9 cellular contexts compared by ENCODE assay signal in the genomic region with DNA sequence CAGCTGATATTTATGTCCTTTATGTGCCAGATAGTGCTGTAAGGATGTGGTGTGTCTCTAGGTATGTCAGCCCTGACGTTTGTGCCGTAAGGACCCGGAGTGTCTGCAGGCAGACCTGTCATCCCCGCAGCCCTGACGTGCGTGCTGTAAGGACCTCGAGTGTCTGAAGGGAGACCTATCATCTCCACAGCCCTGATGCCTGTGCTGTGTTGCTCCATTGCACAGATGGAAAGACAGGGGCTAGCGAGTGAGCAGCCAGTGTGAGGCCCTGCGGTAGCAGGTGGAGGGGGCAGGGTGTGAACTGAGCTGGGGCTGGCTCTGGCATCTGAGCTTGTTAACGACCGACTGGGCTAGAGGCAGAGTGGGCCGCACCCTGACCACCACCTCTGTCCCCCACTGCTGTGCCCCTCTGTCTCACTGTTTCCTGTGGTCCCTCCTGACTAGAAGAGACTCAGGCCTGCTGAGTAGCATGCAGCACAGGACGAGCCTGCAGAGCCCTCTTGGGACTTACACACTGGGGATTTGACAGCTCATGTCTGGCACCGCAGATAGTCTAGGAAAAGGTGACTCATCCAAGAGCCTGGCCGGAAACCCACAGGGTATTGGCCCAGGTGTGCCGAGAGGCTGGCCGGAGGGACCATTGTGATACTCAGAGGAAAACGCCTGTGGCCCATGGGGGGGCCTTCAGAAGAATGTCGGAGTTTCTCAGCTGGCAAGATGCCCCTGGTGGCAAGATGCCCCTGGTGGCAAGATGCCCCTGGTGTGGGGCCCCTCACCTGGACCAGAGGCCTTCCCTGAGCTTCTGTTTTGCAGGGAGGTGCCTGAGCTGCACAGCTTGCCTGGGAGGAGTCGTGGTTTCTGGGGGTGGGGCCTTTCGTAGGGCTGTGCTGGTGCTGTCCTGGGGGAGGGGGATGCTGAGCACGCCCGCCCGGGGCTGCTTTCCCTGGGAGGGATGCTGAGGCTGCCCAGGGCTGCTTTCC. TPM values are rescaled to one million over a fixed set of nuclear protein-coding genes. Genes with fewer than 3 reads are reported as not detected.
DNase-seq lines count a peak whose midpoint lies in the region; ATAC-seq and TF ChIP-seq lines count a peak whose summit lies in the region.
"Had no signal": no experiment of that assay in that cellular context is flagged by ENCODE, and none has a peak within 500 bp of the region (broad histone marks: within the 10 kb centered on the region; RNA-seq: fewer than 3 reads in every experiment).

No MANE protein-coding gene starts in this region.

- intact Hi-C loops in gastrocnemius medialis (cut with DNase I; ENCODE audit: low total_unique reads): loop anchor here (2.0 to 10.0 kb wide), 2 partner anchors 35 to 177 kb away; partner anchors contain the start of genes INPP5A and PWWP2B

- H3K4me1 Mint-ChIP-seq in activated T-cell treated with anti-CD3 and anti-CD28 coated beads, Interleukin-2, amount 50 U/mL, for 4 hours (ENCODE audit: low read depth): peaks cover 14% of the 10 kb centered on the region

- TF ChIP-seq CTCF in AG10803 (conservative IDR thresholded peaks at IDR 0.05; ENCODE audit: low read length) (no peak), gastrocnemius medialis (IDR thresholded peaks at IDR 0.05 in 4 of 5, conservative IDR thresholded peaks at IDR 0.05 in 1 of 5) (no peak)

- peak; percentile 83 for DNase-seq in AG10803 (ENCODE audit: low read depth)
- DNase-seq in NCI-H526 (lab: John Stamatoyannopoulos, UW): peak; percentile 19 to 56
- DNase-seq in activated T-cell treated with anti-CD3 and anti-CD28 coated beads, Interleukin-2, amount 50 U/mL, for 4 hours: peak; percentile 45
- DNase-seq in germinal center (ENCODE audit: low spot score): peak; percentile 84
- peak; percentile 73 to 87 for DNase-seq in gastrocnemius medialis
- no peak for DNase-seq in NCI-H748 (lab: John Stamatoyannopoulos, UW; ENCODE audit: unreplicated experiment)

- TF ChIP-seq POLR2A in gastrocnemius medialis (IDR thresholded peaks at IDR 0.05): no peak

- H3K27me3 Mint-ChIP-seq in activated T-cell treated with anti-CD3 and anti-CD28 coated beads, Interleukin-2, amount 50 U/mL, for 4 hours (ENCODE audit: low read depth): no peaks in the 10 kb centered on the region

- H3K4me1 ChIP-seq in gastrocnemius medialis: peaks cover 34 to 46% of the 10 kb centered on the region in 2 donors

- no peaks in the 10 kb centered on the region for H3K9me3 ChIP-seq in gastrocnemius medialis

- peak overlapping the region; percentile 41 to 78 (median 54) for H3K27ac ChIP-seq in gastrocnemius medialis
- H3K27ac ChIP-seq: SK-N-MC had no signal

- H3K4me3 ChIP-seq in AG10803 (ENCODE audit: low read length) (no peak overlapping the region), gastrocnemius medialis (no peak overlapping the region)
- H3K4me3 ChIP-seq: SK-N-MC had no signal

- H3K4me3 Mint-ChIP-seq in activated T-cell treated with anti-CD3 and anti-CD28 coated beads, Interleukin-2, amount 50 U/mL, for 4 hours: no peak overlapping the region

- H3K36me3 Mint-ChIP-seq in activated T-cell treated with anti-CD3 and anti-CD28 coated beads, Interleukin-2, amount 50 U/mL, for 4 hours (ENCODE audit: insufficient read depth): no peaks in the 10 kb centered on the region

- peak; percentile 65 for ATAC-seq in GM18520 (IDR thresholded peaks at IDR 0.05; ENCODE audit: unreplicated experiment)
- ATAC-seq in HG02973 (IDR thresholded peaks at IDR 0.05; ENCODE audit: unreplicated experiment): peak; percentile 74
- ATAC-seq in activated T-cell treated with anti-CD3 and anti-CD28 coated beads, Interleukin-2, amount 50 U/mL, for 4 hours: peak; percentile 83 to 84
- peak; percentile 100 for ATAC-seq in gastrocnemius medialis

- no peaks in the 10 kb centered on the region for H3K9me3 Mint-ChIP-seq in activated T-cell treated with anti-CD3 and anti-CD28 coated beads, Interleukin-2, amount 50 U/mL, for 4 hours

- in situ Hi-C loops in gastrocnemius medialis (cut with MboI; ENCODE audit: low sequenced_read_pairs in 4 of 4): no loop called here

- H3K27me3 ChIP-seq in gastrocnemius medialis: no peaks in the 10 kb centered on the region

- H3K36me3 ChIP-seq in gastrocnemius medialis: no peaks in the 10 kb centered on the region

RNA-seq across cellular contexts. Expression of gene INPP5A, which starts 34.3 kb away (rescaled TPM):
- 1 to 10 TPM; 5.8 to 8.8 (median 6.9) TPM for total RNA-seq in activated T-cell treated with anti-CD3 and anti-CD28 coated beads, Interleukin-2, amount 50 U/mL, for 4 hours
- 100 to 1,000 TPM in 2 of 4 donors, 10 to 100 TPM in 2; 74.9 to 107 (median 92.4) TPM for total RNA-seq in gastrocnemius medialis

Comparison
In these comparisons a context has a peak if more than half of its experiments do, and no peak if none do; other contexts are left out.
1. RNA of gene INPP5A, which starts 34.3 kb away (total RNA-seq): 74.9 to 107 TPM in gastrocnemius medialis; 5.8 to 8.8 TPM in activated T-cell treated with anti-CD3 and anti-CD28 coated beads, Interleukin-2, amount 50 U/mL, for 4 hours; every median in the first group is over 4 times any median in the second.
2. Peak in every context shown above with its lines, with median percentiles within 50 percentile points of each other: ATAC-seq.